12 cellular contexts compared by ENCODE assay signal in genomic region chr5:176359658-176360057, GRCh38. TPM values are rescaled to one million over a fixed set of nuclear protein-coding genes. Genes with fewer than 3 reads are reported as not detected.
DNase-seq lines count a peak whose midpoint lies in the region; ATAC-seq and TF ChIP-seq lines count a peak whose summit lies in the region.
"Had no signal": no experiment of that assay in that cellular context is flagged by ENCODE, and none has a peak within 500 bp of the region (broad histone marks: within the 10 kb centered on the region; RNA-seq: fewer than 3 reads in every experiment).

No MANE protein-coding gene starts in this region.

- H3K27ac ChIP-seq in RWPE1 (peak overlapping the region; percentile 76; the same call in 1 of the 2 replicates), psoas muscle (peak overlapping the region; percentile 32)
- H3K27ac ChIP-seq: HL-60, SJSA1 had no signal

- TF ChIP-seq CTCF in RWPE1 (conservative IDR thresholded peaks at IDR 0.05; ENCODE audit: low read depth) (no peak), endothelial cell (IDR thresholded peaks at IDR 0.05; ENCODE audit: unreplicated experiment) (no peak), psoas muscle (IDR thresholded peaks at IDR 0.05) (no peak), omental fat pad (IDR thresholded peaks at IDR 0.05) (no peak)

- H3K27me3 ChIP-seq in psoas muscle (ENCODE audit: insufficient read depth in 3 of 3, low read length in 2 of 3), result no peaks in the 10 kb centered on the region
- H3K27me3 ChIP-seq: SJSA1 had no signal

- H3K4me3 ChIP-seq in psoas muscle, result peak overlapping the region; percentile 90

- POLR2A ChIA-PET in activated CD4-positive, alpha-beta T cell treated with anti-CD3 and anti-CD28 coated beads, Interleukin-2, amount 10 ng/mL, durations not matched to agents 7 days and 5 days (lab: Charles Lee), result no interaction called here
- POLR2A ChIA-PET in RWPE1 (lab: Yijun Ruan, JAX; ENCODE audit: low non-redundant PET), result no interaction called here

- WGBS in psoas muscle, 3 donors, result 44 to 55% (median 50%) methylated on average over 4 of the region's 4 CpGs

- H3K4me1 Mint-ChIP-seq in activated CD4-positive, alpha-beta T cell treated with anti-CD3 and anti-CD28 coated beads, Interleukin-2, amount 10 ng/mL, durations not matched to agents 7 days and 5 days, result peaks cover 37% of the 10 kb centered on the region
- peaks cover 8% of the 10 kb centered on the region for H3K4me1 Mint-ChIP-seq in endothelial cell (ENCODE audit: unreplicated experiment)

- H3K9me3 Mint-ChIP-seq in activated CD4-positive, alpha-beta T cell treated with anti-CD3 and anti-CD28 coated beads, Interleukin-2, amount 10 ng/mL, durations not matched to agents 7 days and 5 days, result no peaks in the 10 kb centered on the region
- H3K9me3 Mint-ChIP-seq in endothelial cell (ENCODE audit: unreplicated experiment), result no peaks in the 10 kb centered on the region

- DNase-seq in activated CD4-positive, alpha-beta T cell treated with anti-CD3 and anti-CD28 coated beads, Interleukin-2, amount 10 ng/mL, durations not matched to agents 7 days and 5 days, result no peak
- DNase-seq in activated CD4-positive, alpha-beta T cell treated with anti-CD3 and anti-CD28 coated beads, Interleukin-2, amount 50 U/mL, for 48 hours, result no peak
- DNase-seq in RWPE1 (ENCODE audit: low spot score), result no peak
- DNase-seq in endothelial cell (ENCODE audit: low spot score), result no peak
- DNase-seq in psoas muscle, result no peak
- no peak for DNase-seq in omental fat pad (ENCODE audit: low spot score)
- DNase-seq in dermis blood vessel endothelial cell, result no peak
- DNase-seq: NCI-H2029 treated with DMSO at 0.1 percent for 48 hours; stimulated activated naive CD4-positive, alpha-beta T cell had no signal

- intact Hi-C loops in psoas muscle (cut with DNase I), result loop anchor here in 1 of 2 donors (2.0 kb wide), 1 partner anchor 29 kb away; the partner anchor contains the start of genes HIGD2A and NOP16

- peaks cover 34% of the 10 kb centered on the region for H3K36me3 Mint-ChIP-seq in activated CD4-positive, alpha-beta T cell treated with anti-CD3 and anti-CD28 coated beads, Interleukin-2, amount 10 ng/mL, durations not matched to agents 7 days and 5 days (ENCODE audit: low read depth)
- H3K36me3 Mint-ChIP-seq in endothelial cell (ENCODE audit: low read depth, unreplicated experiment), result peaks cover 18% of the 10 kb centered on the region

- ATAC-seq in psoas muscle (no peak), omental fat pad (ENCODE audit: low FRiP score) (no peak), GM18870 (IDR thresholded peaks at IDR 0.05; ENCODE audit: unreplicated experiment) (no peak)

- peaks cover under 1 to 50% of the 10 kb centered on the region in 2 donors for H3K36me3 ChIP-seq in psoas muscle (ENCODE audit: insufficient read depth in 1 of 2, low read depth in 1 of 2)

- H3K27ac Mint-ChIP-seq in activated CD4-positive, alpha-beta T cell treated with anti-CD3 and anti-CD28 coated beads, Interleukin-2, amount 10 ng/mL, durations not matched to agents 7 days and 5 days, result peak overlapping the region; percentile 15
- H3K27ac Mint-ChIP-seq in endothelial cell (ENCODE audit: unreplicated experiment), result no peak overlapping the region

- H3K27me3 Mint-ChIP-seq in activated CD4-positive, alpha-beta T cell treated with anti-CD3 and anti-CD28 coated beads, Interleukin-2, amount 10 ng/mL, durations not matched to agents 7 days and 5 days, result no peaks in the 10 kb centered on the region
- H3K27me3 Mint-ChIP-seq in endothelial cell (ENCODE audit: unreplicated experiment), result peaks cover 5% of the 10 kb centered on the region

- CTCF ChIA-PET in activated CD4-positive, alpha-beta T cell treated with anti-CD3 and anti-CD28 coated beads, Interleukin-2, amount 10 ng/mL, durations not matched to agents 7 days and 5 days (lab: Charles Lee), result interaction anchor here (0.8 to 1.0 kb wide), 2 partner anchors 32 to 42 kb away, joined by 3 to 4 read pairs; no protein-coding TSS in a partner anchor
- CTCF ChIA-PET in RWPE1 (lab: Yijun Ruan, JAX), result interaction anchor here (1.1 kb wide), 1 partner anchor 40 kb away, joined by 3 read pairs; no protein-coding TSS in a partner anchor

- H3K9me3 ChIP-seq in psoas muscle, result no peaks in the 10 kb centered on the region
- H3K9me3 ChIP-seq: SJSA1 had no signal

- peaks cover 18% of the 10 kb centered on the region for H3K4me1 ChIP-seq in psoas muscle

- peak overlapping the region; percentile 64 for H3K4me3 Mint-ChIP-seq in activated CD4-positive, alpha-beta T cell treated with anti-CD3 and anti-CD28 coated beads, Interleukin-2, amount 10 ng/mL, durations not matched to agents 7 days and 5 days
- peak overlapping the region; percentile 64 for H3K4me3 Mint-ChIP-seq in endothelial cell (ENCODE audit: unreplicated experiment)

RNA-seq across cellular contexts. Expression of gene KIAA1191, which starts 1.9 kb away (rescaled TPM):
- total RNA-seq in activated CD4-positive, alpha-beta T cell treated with anti-CD3 and anti-CD28 coated beads, Interleukin-2, amount 10 ng/mL, durations not matched to agents 7 days and 5 days, result 10 to 100 TPM; 46.3 to 53.6 TPM
- 122 TPM for total RNA-seq in endothelial cell (ENCODE audit: unreplicated experiment)
- 100 to 1,000 TPM in 1 of 4 donors, 10 to 100 TPM in 3; 46.9 to 201 (median 74.3) TPM for total RNA-seq in psoas muscle
- polyA plus RNA-seq in psoas muscle, result 10 to 100 TPM; 27.0 to 70.4 (median 42.5) TPM
- total RNA-seq in omental fat pad, result 100 to 1,000 TPM in 1 of 4 donors, 10 to 100 TPM in 3; 77.0 to 103 (median 85.6) TPM
- 88.0 and 101 TPM in 2 replicates for total RNA-seq in dermis blood vessel endothelial cell

RNA-seq across cellular contexts. Expression of gene ARL10, which starts 5.6 kb away (rescaled TPM):
- 1 to 10 TPM; 5.4 to 7.7 TPM for total RNA-seq in activated CD4-positive, alpha-beta T cell treated with anti-CD3 and anti-CD28 coated beads, Interleukin-2, amount 10 ng/mL, durations not matched to agents 7 days and 5 days
- total RNA-seq in endothelial cell (ENCODE audit: unreplicated experiment) (14.5 TPM), psoas muscle (1 to 10 TPM; 3.1 to 6.6 (median 5.0) TPM), omental fat pad (10 to 100 TPM in 1 of 4 donors, 1 to 10 TPM in 3; 4.2 to 12.1 (median 6.7) TPM), dermis blood vessel endothelial cell (14.7 and 15.0 TPM in 2 replicates)
- 1 to 10 TPM; 1.6 to 5.3 (median 3.9) TPM for polyA plus RNA-seq in psoas muscle

RNA-seq across cellular contexts. Expression of gene NOP16, which starts 28.7 kb away (rescaled TPM):
- 10 to 100 TPM; 29.1 to 34.0 TPM for total RNA-seq in activated CD4-positive, alpha-beta T cell treated with anti-CD3 and anti-CD28 coated beads, Interleukin-2, amount 10 ng/mL, durations not matched to agents 7 days and 5 days
- total RNA-seq in endothelial cell (ENCODE audit: unreplicated experiment) (11.9 TPM), psoas muscle (10 to 100 TPM; 35.6 to 76.2 (median 59.9) TPM), omental fat pad (10 to 100 TPM in 3 of 4 donors, 1 to 10 TPM in 1; 6.1 to 84.7 (median 24.3) TPM), dermis blood vessel endothelial cell (9.8 and 14.1 TPM in 2 replicates)
- 100 to 1,000 TPM in 1 of 3 donors, 10 to 100 TPM in 2; 87.5 to 206 (median 90.4) TPM for polyA plus RNA-seq in psoas muscle

RNA-seq across cellular contexts. Expression of gene HIGD2A, which starts 28.9 kb away (rescaled TPM):
- 100 to 1,000 TPM; 143 to 150 TPM for total RNA-seq in activated CD4-positive, alpha-beta T cell treated with anti-CD3 and anti-CD28 coated beads, Interleukin-2, amount 10 ng/mL, durations not matched to agents 7 days and 5 days
- total RNA-seq in endothelial cell (ENCODE audit: unreplicated experiment) (88.3 TPM), psoas muscle (100 to 1,000 TPM; 181 to 215 (median 212) TPM), omental fat pad (100 to 1,000 TPM; 105 to 134 (median 116) TPM), dermis blood vessel endothelial cell (27.9 and 47.3 TPM in 2 replicates)
- 100 to 1,000 TPM; 223 to 429 (median 332) TPM for polyA plus RNA-seq in psoas muscle

RNA-seq across cellular contexts. Expression of gene CLTB, which starts 56.7 kb away (rescaled TPM):
- 10 to 100 TPM; 53.8 to 65.8 TPM for total RNA-seq in activated CD4-positive, alpha-beta T cell treated with anti-CD3 and anti-CD28 coated beads, Interleukin-2, amount 10 ng/mL, durations not matched to agents 7 days and 5 days
- total RNA-seq in endothelial cell (ENCODE audit: unreplicated experiment), result 35.2 TPM
- total RNA-seq in psoas muscle, result 100 to 1,000 TPM; 162 to 223 (median 217) TPM
- 100 to 1,000 TPM; 246 to 413 (median 340) TPM for polyA plus RNA-seq in psoas muscle
- total RNA-seq in omental fat pad, result 100 to 1,000 TPM; 119 to 171 (median 128) TPM
- 107 and 163 TPM in 2 replicates for total RNA-seq in dermis blood vessel endothelial cell
